Comparison of ENCODE assay signal across 28 cellular contexts in genomic region chr4:164320847-164321246, GRCh38.
"Had no signal": no experiment of that assay in that cellular context is flagged by ENCODE, and none has a peak within 500 bp of the region (broad histone marks: within the 10 kb centered on the region; RNA-seq: fewer than 3 reads in every experiment).

No MANE protein-coding gene starts in this region.

- H3K4me2 ChIP-seq: KMS-11, SK-N-SH had no signal

- ATAC-seq: activated naive CD4-positive, alpha-beta T cell treated with anti-CD3 and anti-CD28 coated beads, Interleukin-2, amount 50 U/mL, for 72 hours; activated naive CD8-positive, alpha-beta T cell treated with anti-CD3 and anti-CD28 coated beads, Interleukin-2, amount 50 U/mL, for 24 hours; activated T-cell treated with anti-CD3 and anti-CD28 coated beads, Interleukin-2, amount 50 U/mL, for 4 hours had no signal

- H3K27me3 Mint-ChIP-seq: activated B cell treated with CpG ODN at 0.5 μM for 24 hours; activated CD4-positive, alpha-beta memory T cell treated with anti-CD3 and anti-CD28 coated beads for 36 hours; activated CD4-positive, alpha-beta T cell treated with anti-CD3 and anti-CD28 coated beads, Interleukin-2, amount 10 ng/mL, durations not matched to agents 7 days and 5 days; activated naive CD8-positive, alpha-beta T cell treated with anti-CD3 and anti-CD28 coated beads, Interleukin-2, amount 50 U/mL, for 24 hours; brain; central memory CD8-positive, alpha-beta T cell had no signal

- H3K9me3 Mint-ChIP-seq: activated B cell treated with CpG ODN at 0.5 μM for 24 hours; activated CD4-positive, alpha-beta memory T cell treated with anti-CD3 and anti-CD28 coated beads for 36 hours; activated CD4-positive, alpha-beta T cell treated with anti-CD3 and anti-CD28 coated beads, Interleukin-2, amount 10 ng/mL, durations not matched to agents 7 days and 5 days; activated naive CD4-positive, alpha-beta T cell treated with anti-CD3 and anti-CD28 coated beads, Interleukin-2, amount 50 U/mL, for 72 hours; activated naive CD8-positive, alpha-beta T cell treated with anti-CD3 and anti-CD28 coated beads, Interleukin-2, amount 50 U/mL, for 24 hours; activated T-cell treated with anti-CD3 and anti-CD28 coated beads, Interleukin-2, amount 50 U/mL, for 4 hours had no signal

- H3K27ac Mint-ChIP-seq: activated B cell treated with CpG ODN at 0.5 μM for 24 hours; activated CD4-positive, alpha-beta memory T cell treated with anti-CD3 and anti-CD28 coated beads for 36 hours; activated CD4-positive, alpha-beta T cell treated with anti-CD3 and anti-CD28 coated beads, Interleukin-2, amount 10 ng/mL, durations not matched to agents 7 days and 5 days; activated naive CD4-positive, alpha-beta T cell treated with anti-CD3 and anti-CD28 coated beads, Interleukin-2, amount 50 U/mL, for 72 hours; activated naive CD8-positive, alpha-beta T cell treated with anti-CD3 and anti-CD28 coated beads, Interleukin-2, amount 50 U/mL, for 24 hours; brain had no signal

- H3K9ac ChIP-seq: KMS-11, SK-N-SH had no signal

- H3K36me3 ChIP-seq: Peyer's patch, SJCRH30 had no signal

- H3K4me3 Mint-ChIP-seq: activated B cell treated with CpG ODN at 0.5 μM for 24 hours; activated CD4-positive, alpha-beta memory T cell treated with anti-CD3 and anti-CD28 coated beads for 36 hours; activated CD4-positive, alpha-beta T cell treated with anti-CD3 and anti-CD28 coated beads, Interleukin-2, amount 10 ng/mL, durations not matched to agents 7 days and 5 days; activated naive CD8-positive, alpha-beta T cell treated with anti-CD3 and anti-CD28 coated beads, Interleukin-2, amount 50 U/mL, for 24 hours; activated T-cell treated with anti-CD3 and anti-CD28 coated beads, Interleukin-2, amount 50 U/mL, for 4 hours; brain; central memory CD8-positive, alpha-beta T cell had no signal

- H3K4me3 ChIP-seq: Peyer's patch, SJCRH30 had no signal

- DNase-seq: activated B cell treated with CpG ODN at 0.5 μM for 24 hours; activated CD4-positive, alpha-beta memory T cell treated with anti-CD3 and anti-CD28 coated beads for 36 hours; activated CD4-positive, alpha-beta T cell treated with anti-CD3 and anti-CD28 coated beads, Interleukin-2, amount 10 ng/mL, durations not matched to agents 7 days and 5 days; activated CD8-positive, alpha-beta memory T cell treated with anti-CD3 and anti-CD28 coated beads for 24 hours; activated effector memory CD4-positive, alpha-beta T cell treated with anti-CD3 and anti-CD28 coated beads, Interleukin-2, amount 50 U/mL, for 16 hours; activated naive CD4-positive, alpha-beta T cell treated with Interleukin-2 at 50 U/mL for 16 hours; activated naive CD8-positive, alpha-beta T cell treated with anti-CD3 and anti-CD28 coated beads, Interleukin-2, amount 50 U/mL, for 24 hours; activated T-cell treated with anti-CD3 and anti-CD28 coated beads, Interleukin-2, amount 50 U/mL, for 4 hours; amniotic stem cell; MV-4-11; NCI-H1092 treated with DMSO at 0.1 percent for 48 hours; NCI-H1417 treated with DMSO at 0.1 percent for 48 hours; NCI-H1694; NCI-H2029; NCI-H2107; NCI-H345; NCI-H510A; NCI-H526 treated with DMSO at 0.1 percent for 48 hours; Peyer's patch; Right ventricle myocardium superior; SJCRH30; SK-N-SH; T-helper 1 cell had no signal

- H3K4me1 Mint-ChIP-seq: activated B cell treated with CpG ODN at 0.5 μM for 24 hours; activated CD4-positive, alpha-beta T cell treated with anti-CD3 and anti-CD28 coated beads, Interleukin-2, amount 10 ng/mL, durations not matched to agents 7 days and 5 days; activated naive CD8-positive, alpha-beta T cell treated with anti-CD3 and anti-CD28 coated beads, Interleukin-2, amount 50 U/mL, for 24 hours; brain; central memory CD8-positive, alpha-beta T cell had no signal

- H3K36me3 Mint-ChIP-seq: activated CD4-positive, alpha-beta memory T cell treated with anti-CD3 and anti-CD28 coated beads for 36 hours; activated naive CD4-positive, alpha-beta T cell treated with anti-CD3 and anti-CD28 coated beads, Interleukin-2, amount 50 U/mL, for 72 hours had no signal

- H3K4me1 ChIP-seq: Peyer's patch, SJCRH30 had no signal

- H3K27ac ChIP-seq: KMS-11, Peyer's patch, RWPE1, SJCRH30 had no signal

- H3K27me3 ChIP-seq: Peyer's patch, SJCRH30 had no signal

- H3K9me3 ChIP-seq: Peyer's patch, SJCRH30, SK-N-SH had no signal
